19 cellular contexts compared by ENCODE assay signal in genomic region chr10:31520982-31521381, GRCh38.
"Had no signal": no experiment of that assay in that cellular context is flagged by ENCODE, and none has a peak within 500 bp of the region (broad histone marks: within the 10 kb centered on the region; RNA-seq: fewer than 3 reads in every experiment).

No MANE protein-coding gene starts in this region.

- H3K4me1 ChIP-seq: right atrium auricular region had no signal

- H3K27ac ChIP-seq: coronary artery, hepatocyte, right atrium auricular region had no signal

- FAIRE-seq: kidney, small intestine, urothelium cell line had no signal

- H3K9me3 Mint-ChIP-seq: endodermal cell; naive thymus-derived CD4-positive, alpha-beta T cell; nephron progenitor cell had no signal

- H3K79me2 ChIP-seq: hepatocyte had no signal

- H3K27ac Mint-ChIP-seq: endodermal cell, nephron progenitor cell had no signal

- H3K9me3 ChIP-seq: right atrium auricular region had no signal

- H3K27me3 ChIP-seq: hepatocyte, right atrium auricular region had no signal

- DNase-seq: effector CD4-positive, alpha-beta T cell; endodermal cell; foreskin melanocyte; head of caudate nucleus; kidney; left colon; left ventricle myocardium superior; naive thymus-derived CD4-positive, alpha-beta T cell; nephron progenitor cell; posterior cingulate gyrus; small intestine; stimulated activated CD4-positive, alpha-beta T cell treated with anti-CD3 and anti-CD28 coated beads, Interleukin-12 subunit alpha, Interleukin-12 subunit beta, amount 100 ng/mL, for 4 hours; stimulated activated naive CD4-positive, alpha-beta T cell treated with Interleukin-2 at 50 U/mL for 16 hours; trophoblast cell had no signal

- H3K4me3 ChIP-seq: coronary artery, hepatocyte, lung, right atrium auricular region had no signal

- ATAC-seq: left colon; left ventricle myocardium superior; naive thymus-derived CD4-positive, alpha-beta T cell had no signal

- H2AFZ ChIP-seq: hepatocyte had no signal

- H3K4me2 ChIP-seq: hepatocyte had no signal

- H3K4me3 Mint-ChIP-seq: endodermal cell; naive thymus-derived CD4-positive, alpha-beta T cell; nephron progenitor cell had no signal
